ENCODE assay signal across 1 cellular context in genomic region chr11:119167933-119168332, GRCh38.
TF ChIP-seq lines count a peak whose summit lies in the region.

No MANE protein-coding gene starts in this region.

TF ChIP-seq in HEK293T, 16 proteins besides CTCF, POLR2A, EP300 and RAD21:
- TF ChIP-seq L3MBTL2 (conservative IDR thresholded peaks at IDR 0.05), result no peak
- TF ChIP-seq ARNT (IDR thresholded peaks at IDR 0.05), result no peak
- TF ChIP-seq ELF4 (IDR thresholded peaks at IDR 0.05), result no peak
- TF ChIP-seq FOXA1 (IDR thresholded peaks at IDR 0.05), result no peak
- TF ChIP-seq CTBP1 (IDR thresholded peaks at IDR 0.05; ENCODE audit: borderline replicate concordance), result no peak
- no peak for TF ChIP-seq TARDBP (IDR thresholded peaks at IDR 0.05)
